In genomic region chr1:222588135-222588534, GRCh38 we compare ENCODE assay signal across 1 cellular context.
TF ChIP-seq lines count a peak whose summit lies in the region.

No MANE protein-coding gene starts in this region.

TF ChIP-seq in K562, 482 proteins besides CTCF, POLR2A, EP300 and RAD21:
- TF ChIP-seq CCAR2 (IDR thresholded peaks at IDR 0.05; ENCODE audit: low read depth, low read length) (no peak), NFIC (IDR thresholded peaks at IDR 0.05) (peak; percentile 93), NFIX (CRISPR knock-in tag; IDR thresholded peaks at IDR 0.05; ENCODE audit: low read depth) (peak; percentile 71)
TF ChIP-seq in K562: peak in this region for 2.
